Comparison of ENCODE assay signal across 20 cellular contexts in genomic region chr6:51090343-51090742, GRCh38.
DNase-seq lines count a peak whose midpoint lies in the region; ATAC-seq and TF ChIP-seq lines count a peak whose summit lies in the region.
"Had no signal": no experiment of that assay in that cellular context is flagged by ENCODE, and none has a peak within 500 bp of the region (broad histone marks: within the 10 kb centered on the region; RNA-seq: fewer than 3 reads in every experiment).

No MANE protein-coding gene starts in this region.

- peaks cover 22% of the 10 kb centered on the region for H3K9me3 Mint-ChIP-seq in nephron progenitor cell

- peak; percentile 4 for DNase-seq in DMS53 (lab: John Stamatoyannopoulos, UW)
- no peak for DNase-seq in DMS53 treated with DMSO at 0.1 percent for 48 hours (lab: John Stamatoyannopoulos, UW; ENCODE audit: unreplicated experiment)
- DNase-seq in nephron progenitor cell: no peak
- DNase-seq: BE2C; C1 segment of cervical spinal cord; CD4-positive, alpha-beta memory T cell; CD4-positive, CD25-positive, alpha-beta regulatory T cell; CD8-positive, alpha-beta memory T cell; COR-L47; DMS 273 treated with DMSO at 0.1 percent for 48 hours; DMS153; DMS79; DND-41; EL; GDM1 had no signal

- H3K36me3 Mint-ChIP-seq in nephron progenitor cell (ENCODE audit: low read depth): no peaks in the 10 kb centered on the region
- H3K36me3 Mint-ChIP-seq: CD14-positive monocyte; CD4-positive, alpha-beta memory T cell; CD4-positive, CD25-positive, alpha-beta regulatory T cell; CD8-positive, alpha-beta memory T cell had no signal

- ATAC-seq in SK-N-SH treated with all-trans-retinoic acid at 6 μM for 48 hours (no peak), GM21390 (IDR thresholded peaks at IDR 0.05; ENCODE audit: unreplicated experiment) (no peak)
- ATAC-seq: A549, GM12878 had no signal

- no peak for TF ChIP-seq CTCF in nephron progenitor cell (IDR thresholded peaks at IDR 0.05)

- H3K27ac Mint-ChIP-seq in nephron progenitor cell: no peak overlapping the region
- H3K27ac Mint-ChIP-seq: CD14-positive monocyte; CD4-positive, alpha-beta memory T cell; CD4-positive, CD25-positive, alpha-beta regulatory T cell had no signal

- H3K4me1 Mint-ChIP-seq in nephron progenitor cell: no peaks in the 10 kb centered on the region
- H3K4me1 Mint-ChIP-seq: CD4-positive, alpha-beta memory T cell; CD4-positive, CD25-positive, alpha-beta regulatory T cell; CD8-positive, alpha-beta memory T cell had no signal

- H3K4me3 Mint-ChIP-seq in nephron progenitor cell: no peak overlapping the region
- H3K4me3 Mint-ChIP-seq: CD14-positive monocyte; CD4-positive, alpha-beta memory T cell; CD4-positive, CD25-positive, alpha-beta regulatory T cell; CD8-positive, alpha-beta memory T cell had no signal

- H3K27me3 Mint-ChIP-seq in nephron progenitor cell (ENCODE audit: low read depth, poor library complexity): no peaks in the 10 kb centered on the region
- H3K27me3 Mint-ChIP-seq: CD4-positive, alpha-beta memory T cell; CD4-positive, CD25-positive, alpha-beta regulatory T cell had no signal

TF ChIP-seq in SK-N-SH treated with all-trans-retinoic acid at 6 μM for 48 hours, 23 proteins besides CTCF, POLR2A, EP300 and RAD21:
- TF ChIP-seq ARNTL (CRISPR knock-in tag; IDR thresholded peaks at IDR 0.05; ENCODE audit: borderline replicate concordance, low read depth) (no peak), RARB (CRISPR knock-in tag; IDR thresholded peaks at IDR 0.05) (no peak), ZC3H10 (CRISPR knock-in tag; IDR thresholded peaks at IDR 0.05) (no peak), TOX (CRISPR knock-in tag; IDR thresholded peaks at IDR 0.05; ENCODE audit: borderline replicate concordance) (no peak), GLIS3 (CRISPR knock-in tag; IDR thresholded peaks at IDR 0.05) (no peak), ZFP30 (CRISPR knock-in tag; IDR thresholded peaks at IDR 0.05) (peak; percentile 99)
